In the genomic region with DNA sequence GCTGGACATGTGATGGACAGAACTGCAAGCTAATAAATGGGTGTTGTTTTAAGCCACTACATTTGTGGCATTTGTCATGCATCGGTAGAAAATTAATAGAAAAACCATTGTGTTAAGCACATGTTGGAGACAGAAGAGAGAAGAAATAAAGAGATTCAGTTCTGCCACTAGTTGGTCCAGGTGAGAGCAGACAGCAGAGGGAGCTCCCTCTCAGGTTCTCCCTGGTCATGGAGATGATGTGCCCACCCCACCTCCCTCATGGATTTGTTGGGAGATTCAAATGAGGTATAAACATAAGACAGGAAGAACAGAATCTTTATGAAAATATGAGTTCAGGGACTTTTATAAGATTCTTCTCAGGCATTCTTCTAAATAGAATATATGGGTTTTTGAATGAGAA, we compare ENCODE assay signal across 13 cellular contexts. TPM values are rescaled to one million over a fixed set of nuclear protein-coding genes. Genes with fewer than 3 reads are reported as not detected.
DNase-seq lines count a peak whose midpoint lies in the region; ATAC-seq and TF ChIP-seq lines count a peak whose summit lies in the region.
"Had no signal": no experiment of that assay in that cellular context is flagged by ENCODE, and none has a peak within 500 bp of the region (broad histone marks: within the 10 kb centered on the region; RNA-seq: fewer than 3 reads in every experiment).

No MANE protein-coding gene starts in this region.

- H3K9me2 ChIP-seq in hepatocyte (replicated peaks; ENCODE audit: insufficient read depth): no peaks in the 10 kb centered on the region

- H3K36me3 ChIP-seq in Peyer's patch (no peaks in the 10 kb centered on the region), hepatocyte (replicated peaks; ENCODE audit: insufficient read depth, low read depth) (no peaks in the 10 kb centered on the region)
- H3K36me3 ChIP-seq: spleen had no signal

- H3K4me2 ChIP-seq in hepatocyte: no peak overlapping the region

- H3K4me1 ChIP-seq in Peyer's patch (no peaks in the 10 kb centered on the region), hepatocyte (ENCODE audit: insufficient read depth) (no peaks in the 10 kb centered on the region)
- H3K4me1 ChIP-seq: spleen had no signal

- H3K4me3 ChIP-seq in Peyer's patch: no peak overlapping the region
- H3K4me3 ChIP-seq in hepatocyte: no peak overlapping the region
- no peak overlapping the region for H3K4me3 ChIP-seq in lower leg skin (ENCODE audit: low read depth, poor library complexity, severe bottlenecking)
- H3K4me3 ChIP-seq: spleen had no signal

- H3K9me3 ChIP-seq in Peyer's patch (peaks cover 0 to 3% (median 0%) of the 10 kb centered on the region in 4 donors), hepatocyte (ENCODE audit: low read depth) (no peaks in the 10 kb centered on the region)

- H3K79me2 ChIP-seq in hepatocyte: no peaks in the 10 kb centered on the region

- H2AFZ ChIP-seq in hepatocyte: no peak overlapping the region

- no peak for TF ChIP-seq POLR2A in Peyer's patch (IDR thresholded peaks at IDR 0.05)
- no peak for TF ChIP-seq POLR2A in lower leg skin (IDR thresholded peaks at IDR 0.05)

- H3K27me3 ChIP-seq in Peyer's patch: no peaks in the 10 kb centered on the region
- H3K27me3 ChIP-seq in hepatocyte: no peaks in the 10 kb centered on the region
- H3K27me3 ChIP-seq: spleen had no signal

- TF ChIP-seq CTCF in Peyer's patch (IDR thresholded peaks at IDR 0.05): peak in 4 of 6 experiments; percentile 6 to 36 (median 32)
- peak; percentile 35 for TF ChIP-seq CTCF in hepatocyte (IDR thresholded peaks at IDR 0.05; ENCODE audit: poor library complexity)
- no peak for TF ChIP-seq CTCF in lower leg skin (IDR thresholded peaks at IDR 0.05)

- no peaks in the 10 kb centered on the region for H4K20me1 ChIP-seq in hepatocyte (ENCODE audit: insufficient read depth, poor library complexity, severe bottlenecking)

- WGBS in hepatocyte (ENCODE audit: low lambda C conversion rate, missing lambda C conversion rate): 39% methylated on average over 1 of the region's 1 CpG
- 71 to 78% methylated on average over 1 of the region's 1 CpG for WGBS in lower leg skin, 2 donors

- intact Hi-C loops in lower leg skin (cut with DNase I; ENCODE audit: low total_unique reads): no loop called here

- ATAC-seq in HG02588 (IDR thresholded peaks at IDR 0.05; ENCODE audit: unreplicated experiment): no peak

- H3K27ac ChIP-seq in Peyer's patch: no peak overlapping the region
- H3K27ac ChIP-seq in hepatocyte: no peak overlapping the region
- H3K27ac ChIP-seq: spleen had no signal

- DNase-seq in COR-L47 (lab: John Stamatoyannopoulos, UW): peak; percentile 48
- peak; percentile 38 for DNase-seq in H4 (ENCODE audit: low spot score)
- no peak for DNase-seq in Peyer's patch
- peak; percentile 39 for DNase-seq in hepatocyte (ENCODE audit: low spot score)
- DNase-seq in medulla oblongata (ENCODE audit: extremely low spot score): no peak
- DNase-seq in activated gamma-delta T cell treated with Interleukin-2 at 50 U/mL for 16 hours: no peak
- DNase-seq in lower leg skin (ENCODE audit: low spot score in 2 of 2): no peak
- DNase-seq: erythroblast, GF-D8, NCI-H2107, spleen had no signal

RNA-seq across cellular contexts. Expression of a gene that starts 36.8 kb away (rescaled TPM):
- total RNA-seq in H4 (2014; rRNA removed; shearing (Covaris generic)): 46.5 and 67.6 TPM in 2 replicates
- total RNA-seq in Peyer's patch (100 to 1,000 TPM in 1 of 4 donors, 10 to 100 TPM in 3; 53.4 to 107 (median 65.7) TPM), hepatocyte (32.6 and 39.1 TPM in 2 replicates), lower leg skin (10 to 100 TPM; 12.6 to 21.5 (median 17.6) TPM)
- 160 and 178 TPM in 2 replicates for polyA plus RNA-seq in hepatocyte

RNA-seq across cellular contexts. Expression of a gene that starts 42.7 kb away (rescaled TPM):
- total RNA-seq in H4 (2014; rRNA removed; shearing (Covaris generic)): not detected in 2 replicates
- total RNA-seq in Peyer's patch (under 1 TPM in 1 of 4 donors, not detected in 3; 0.70 TPM), hepatocyte (not detected in 2 replicates), lower leg skin (10 to 100 TPM; 37.0 to 60.3 (median 47.6) TPM)
- polyA plus RNA-seq in hepatocyte: not detected in 2 replicates
- total RNA-seq: mesenteric fat pad, spleen had no signal
- polyA plus RNA-seq: spleen had no signal

Comparison
In these comparisons a context has a peak if more than half of its experiments do, and no peak if none do; other contexts are left out.
1. DNase-seq: peak in COR-L47 (single experiment), H4 (single experiment) and hepatocyte (single experiment); none in Peyer's patch (0 of 3), medulla oblongata (single experiment), activated gamma-delta T cell treated with Interleukin-2 at 50 U/mL for 16 hours (single experiment) and lower leg skin (0 of 2).
2. CTCF ChIP-seq: peak in Peyer's patch (4 of 6) and hepatocyte (single experiment); none in lower leg skin (0 of 3).
3. RNA of a gene that starts 42.7 kb away (total RNA-seq): 37.0 to 60.3 TPM in lower leg skin; 0.70 TPM in Peyer's patch, not detected in H4 and not detected in hepatocyte; every median in the first group is over 10 times any median in the second.